8 cellular contexts compared by ENCODE assay signal in genomic region chr19:16330368-16330801, GRCh38. TPM values are rescaled to one million over a fixed set of nuclear protein-coding genes. Genes with fewer than 3 reads are reported as not detected.
DNase-seq lines count a peak whose midpoint lies in the region; TF ChIP-seq lines count a peak whose summit lies in the region.

No MANE protein-coding gene starts in this region.

- TF ChIP-seq POLR2A in tibial nerve (IDR thresholded peaks at IDR 0.05) = no peak

- TF ChIP-seq CTCF in GM06990 (IDR thresholded peaks at IDR 0.05; ENCODE audit: insufficient read depth, low read length, poor library complexity, severe bottlenecking) (no peak), tibial nerve (IDR thresholded peaks at IDR 0.05) (no peak)

- no peak for TF ChIP-seq EP300 in tibial nerve (IDR thresholded peaks at IDR 0.05)

- H3K9me3 ChIP-seq in neuronal stem cell (replicated peaks in 1 of 2; ENCODE audit: control insufficient read depth in 2 of 2, insufficient read depth in 1 of 2, low read depth in 1 of 2, low read length in 2 of 2) (no peaks in the 10 kb centered on the region), tibial nerve (no peaks in the 10 kb centered on the region)

- H3K27me3 ChIP-seq in GM06990 (replicated peaks; ENCODE audit: control insufficient read depth, insufficient read depth, low read length) = no peaks in the 10 kb centered on the region; the same call in 1 of the 2 replicates
- H3K27me3 ChIP-seq in neuronal stem cell (ENCODE audit: control insufficient read depth in 3 of 3, insufficient read depth in 3 of 3, low read depth in 1 of 3, low read length in 3 of 3) = peaks cover 10 to 44% (median 28%) of the 10 kb centered on the region in 3 experiments
- no peaks in the 10 kb centered on the region for H3K27me3 ChIP-seq in tibial nerve

- no CpG with 5 or more reads among the region's 8 CpGs for WGBS in neuronal stem cell (ENCODE audit: extremely low coverage in 2 of 2, insufficient read length in 2 of 2, insufficient replicate concordance in 1 of 2), 2 donors
- 37 to 45% methylated on average over 7 to 8 of the region's 8 CpGs for WGBS in tibial nerve, 2 donors

- H3K79me1 ChIP-seq in neuronal stem cell (ENCODE audit: low read depth, low read length) = no peaks in the 10 kb centered on the region

- H4K8ac ChIP-seq in neuronal stem cell (ENCODE audit: low read depth, low read length) = no peak overlapping the region

- no peaks in the 10 kb centered on the region; the same call in 1 of the 2 replicates for H3K36me3 ChIP-seq in GM06990 (ENCODE audit: control insufficient read depth, insufficient read depth, low read length)
- peaks cover 0 to 2% of the 10 kb centered on the region in 2 donors for H3K36me3 ChIP-seq in neuronal stem cell (replicated peaks in 1 of 2; ENCODE audit: control insufficient read depth in 2 of 2, insufficient read depth in 2 of 2, low read length in 2 of 2)
- peaks cover 6 to 29% (median 19%) of the 10 kb centered on the region in 3 donors for H3K36me3 ChIP-seq in tibial nerve

- no peak overlapping the region for H2BK12ac ChIP-seq in neuronal stem cell (ENCODE audit: low read length)

- peaks cover 0 to 5% of the 10 kb centered on the region in 2 donors for H3K4me1 ChIP-seq in neuronal stem cell (ENCODE audit: control insufficient read depth in 2 of 2, insufficient read depth in 1 of 2, low read depth in 1 of 2, low read length in 2 of 2)
- peaks cover 0 to 39% (median 23%) of the 10 kb centered on the region in 4 donors for H3K4me1 ChIP-seq in tibial nerve

- H2BK120ac ChIP-seq in neuronal stem cell (ENCODE audit: low read depth, low read length) = no peak overlapping the region

- peak overlapping the region; percentile 58 for H3K18ac ChIP-seq in neuronal stem cell (ENCODE audit: low read length)

- no peak overlapping the region for H3K14ac ChIP-seq in neuronal stem cell (ENCODE audit: low read length)

- H2AFZ ChIP-seq in neuronal stem cell (ENCODE audit: low read length) = no peak overlapping the region

- H2BK15ac ChIP-seq in neuronal stem cell (ENCODE audit: low read length) = no peak overlapping the region

- no peak overlapping the region for H3K27ac ChIP-seq in neuronal stem cell (replicated peaks; ENCODE audit: low read length)
- peak overlapping the region in 3 of 4 donors; percentile 27 to 72 (median 64) for H3K27ac ChIP-seq in tibial nerve

- DNase-seq in GM06990 (ENCODE audit: extremely low read depth, insufficient read length) = peak; percentile 86
- DNase-seq in HT1080 (ENCODE audit: low read depth) = peak; percentile 99
- DNase-seq in activated CD4-positive, alpha-beta T cell treated with anti-CD3 and anti-CD28 coated beads, Interleukin-2, amount 50 U/mL, for 24 hours (ENCODE audit: low read depth in 1 of 2, low spot score in 1 of 2) = peak; percentile 80 to 92
- peak; percentile 65 to 93 for DNase-seq in dermis microvascular lymphatic vessel endothelial cell (ENCODE audit: low read depth in 2 of 2)
- no peak for DNase-seq in neuronal stem cell (ENCODE audit: low spot score)
- no peak for DNase-seq in tibial nerve (ENCODE audit: low spot score in 2 of 2)
- no peak for DNase-seq in Ammon's horn (ENCODE audit: low spot score)
- DNase-seq in NCI-H1417 (lab: John Stamatoyannopoulos, UW) = no peak

- H3K23ac ChIP-seq in neuronal stem cell (ENCODE audit: low read depth, low read length, poor library complexity) = no peak overlapping the region

- no peak overlapping the region for H3K4me2 ChIP-seq in neuronal stem cell (ENCODE audit: insufficient read depth, low read length, poor library complexity, severe bottlenecking)

- H3K4me3 ChIP-seq in GM06990 (replicated peaks; ENCODE audit: low read depth, low read length) (no peak overlapping the region), neuronal stem cell (ENCODE audit: low read length in 2 of 2) (no peak overlapping the region), tibial nerve (no peak overlapping the region)

- no peak overlapping the region for H2AK5ac ChIP-seq in neuronal stem cell (ENCODE audit: low read depth, low read length)

- no peak overlapping the region for H2BK5ac ChIP-seq in neuronal stem cell (ENCODE audit: low read length)

- no peak overlapping the region for H3K9ac ChIP-seq in neuronal stem cell (ENCODE audit: low read depth, low read length, poor library complexity)

- no peak overlapping the region for H3K4ac ChIP-seq in neuronal stem cell (ENCODE audit: low read length)

- H4K91ac ChIP-seq in neuronal stem cell (ENCODE audit: low read depth, low read length, poor library complexity) = no peak overlapping the region

RNA-seq across cellular contexts. Expression of gene KLF2, which starts 5.8 kb away (rescaled TPM):
- 15.6 and 37.9 TPM in 2 replicates for total RNA-seq in HT1080 (2014; rRNA removed; shearing (Covaris generic))
- polyA plus RNA-seq in HT1080 (2015; cell fraction: cytosol; rRNA removed) = 71.4 and 89.3 TPM in 2 replicates
- 73.6 and 96.5 TPM in 2 replicates for polyA plus RNA-seq in HT1080 (2015; cell fraction: nucleus; rRNA removed)
- total RNA-seq in dermis microvascular lymphatic vessel endothelial cell = 2.4 and 2.8 TPM in 2 replicates
- polyA plus RNA-seq in neuronal stem cell (2013, experiment 1 of 2) = 0.13 TPM
- polyA plus RNA-seq in neuronal stem cell (2013, experiment 2 of 2) = 0.12 TPM
- 100 to 1,000 TPM; 115 to 236 (median 167) TPM for total RNA-seq in tibial nerve

Comparison
In these comparisons a context has a peak if more than half of its experiments do, and no peak if none do; other contexts are left out.
1. DNase-seq: peak in GM06990 (single experiment), HT1080 (single experiment), activated CD4-positive, alpha-beta T cell treated with anti-CD3 and anti-CD28 coated beads, Interleukin-2, amount 50 U/mL, for 24 hours (2 of 2) and dermis microvascular lymphatic vessel endothelial cell (2 of 2); none in neuronal stem cell (single experiment), tibial nerve (0 of 2), Ammon's horn (single experiment) and NCI-H1417 (0 of 3).